ENCODE assay signal across 8 cellular contexts in the genomic region with DNA sequence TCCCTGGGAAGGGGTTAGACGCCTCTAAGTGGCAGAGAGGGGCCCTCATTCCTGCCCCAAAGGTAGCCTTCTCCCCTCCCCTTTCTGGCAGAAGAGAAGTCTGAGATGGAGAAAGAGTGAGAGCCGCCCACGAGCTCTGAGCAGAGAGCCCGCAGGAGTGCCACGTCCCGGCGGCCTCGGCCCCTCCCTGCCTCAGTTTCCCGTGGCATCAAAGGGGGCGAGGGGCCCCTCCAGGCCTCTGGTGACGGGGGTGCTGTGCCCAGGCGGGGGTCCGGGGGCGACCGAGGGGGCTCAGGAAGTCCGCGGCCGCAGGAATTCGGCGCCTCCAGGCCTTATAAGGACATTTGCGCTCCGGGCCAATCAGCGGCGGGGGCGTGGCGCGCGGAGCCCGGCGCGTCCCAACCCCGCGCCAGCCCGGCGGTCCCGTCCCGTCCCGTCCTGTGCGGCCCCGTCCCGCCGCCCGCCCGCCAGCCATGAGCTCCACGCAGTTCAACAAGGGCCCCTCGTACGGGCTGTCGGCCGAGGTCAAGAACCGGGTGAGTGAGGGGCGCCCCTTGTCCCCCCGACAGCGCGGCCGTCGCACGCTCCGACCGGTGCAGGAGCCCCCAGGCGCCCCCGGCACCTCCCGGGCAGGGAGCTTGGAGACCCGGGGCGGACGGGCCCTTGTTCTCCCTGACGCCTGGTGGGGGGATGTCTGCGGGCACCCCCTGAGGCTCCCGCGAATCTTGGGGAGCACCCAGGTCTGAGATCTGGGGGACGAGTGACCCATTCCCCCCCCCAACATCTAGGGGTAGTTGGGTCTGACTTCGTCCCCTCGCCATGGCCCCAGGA. TPM values are rescaled to one million over a fixed set of nuclear protein-coding genes. Genes with fewer than 3 reads are reported as not detected.
DNase-seq lines count a peak whose midpoint lies in the region; ATAC-seq lines count a peak whose summit lies in the region.

A gene (plus strand): TSS at position 420 of the 831 bp plus-strand sequence. CDS start 54 bp downstream, at position 474.

- peak; percentile 48 for DNase-seq in DMS114 treated with DMSO at 0.1 percent for 48 hours (lab: John Stamatoyannopoulos, UW; ENCODE audit: unreplicated experiment)
- peak; percentile 70 for DNase-seq in H4 (ENCODE audit: low spot score)
- DNase-seq in NCI-H2196 treated with DMSO at 0.1 percent for 48 hours (lab: John Stamatoyannopoulos, UW; ENCODE audit: unreplicated experiment): peak; percentile 23
- peak; percentile 78 for DNase-seq in activated CD4-positive, alpha-beta memory T cell treated with anti-CD3 and anti-CD28 coated beads, Interleukin-2, amount 10 ng/mL, durations not matched to agents 7 days and 5 days
- peak; percentile 48 for DNase-seq in effector CD8-positive, alpha-beta T cell (lab: John Stamatoyannopoulos, UW)
- DNase-seq in lung microvascular endothelial cell (ENCODE audit: low read depth in 2 of 2): peak; percentile 79 to 88
- DNase-seq in stimulated activated naive B cell treated with anti-CD40 and anti-IgM and Interleukin-4, amounts not matched to agents 10 μg/mL and 1 μg/mL and 100 μg/mL, for 72 hours: peak; percentile 66
- no peak for DNase-seq in DMS153 (lab: John Stamatoyannopoulos, UW)

- no peaks in the 10 kb centered on the region for H3K27me3 Mint-ChIP-seq in activated CD4-positive, alpha-beta memory T cell treated with anti-CD3 and anti-CD28 coated beads, Interleukin-2, amount 10 ng/mL, durations not matched to agents 7 days and 5 days
- H3K27me3 Mint-ChIP-seq in stimulated activated naive B cell treated with anti-CD40 and anti-IgM and Interleukin-4, amounts not matched to agents 10 μg/mL and 1 μg/mL and 100 μg/mL, for 72 hours: peaks cover 0 to 3% of the 10 kb centered on the region in 2 donors

- H3K27ac Mint-ChIP-seq in activated CD4-positive, alpha-beta memory T cell treated with anti-CD3 and anti-CD28 coated beads, Interleukin-2, amount 10 ng/mL, durations not matched to agents 7 days and 5 days: peak within 1 kb of the TSS; percentile 95
- H3K27ac Mint-ChIP-seq in stimulated activated naive B cell treated with anti-CD40 and anti-IgM and Interleukin-4, amounts not matched to agents 10 μg/mL and 1 μg/mL and 100 μg/mL, for 72 hours: peak within 1 kb of the TSS; percentile 98

- peak within 1 kb of the TSS; percentile 97 for H3K4me3 Mint-ChIP-seq in activated CD4-positive, alpha-beta memory T cell treated with anti-CD3 and anti-CD28 coated beads, Interleukin-2, amount 10 ng/mL, durations not matched to agents 7 days and 5 days
- peak within 1 kb of the TSS; percentile 96 to 97 for H3K4me3 Mint-ChIP-seq in stimulated activated naive B cell treated with anti-CD40 and anti-IgM and Interleukin-4, amounts not matched to agents 10 μg/mL and 1 μg/mL and 100 μg/mL, for 72 hours

- ATAC-seq in stimulated activated naive B cell treated with anti-CD40 and anti-IgM and Interleukin-4, amounts not matched to agents 10 μg/mL and 1 μg/mL and 100 μg/mL, for 72 hours (replicated peaks): peak; percentile 65 to 72

- no peaks in the 10 kb centered on the region for H3K9me3 Mint-ChIP-seq in activated CD4-positive, alpha-beta memory T cell treated with anti-CD3 and anti-CD28 coated beads, Interleukin-2, amount 10 ng/mL, durations not matched to agents 7 days and 5 days
- H3K9me3 Mint-ChIP-seq in stimulated activated naive B cell treated with anti-CD40 and anti-IgM and Interleukin-4, amounts not matched to agents 10 μg/mL and 1 μg/mL and 100 μg/mL, for 72 hours: no peaks in the 10 kb centered on the region

- POLR2A ChIA-PET in activated CD4-positive, alpha-beta memory T cell treated with anti-CD3 and anti-CD28 coated beads, Interleukin-2, amount 10 ng/mL, durations not matched to agents 7 days and 5 days (lab: Charles Lee): interaction anchor here (0.9 to 8.8 kb wide), 11 partner anchors 12 to 243 kb away, joined by 3 to 134 read pairs (median 22); a partner anchor contains a TSS

- CTCF ChIA-PET in activated CD4-positive, alpha-beta memory T cell treated with anti-CD3 and anti-CD28 coated beads, Interleukin-2, amount 10 ng/mL, durations not matched to agents 7 days and 5 days (lab: Charles Lee): interaction anchor here (0.7 to 5.1 kb wide), 5 partner anchors 12 to 218 kb away, joined by 3 to 34 read pairs (median 5); a partner anchor contains a TSS

- peaks cover 34% of the 10 kb centered on the region for H3K36me3 Mint-ChIP-seq in activated CD4-positive, alpha-beta memory T cell treated with anti-CD3 and anti-CD28 coated beads, Interleukin-2, amount 10 ng/mL, durations not matched to agents 7 days and 5 days (ENCODE audit: low read depth)
- H3K36me3 Mint-ChIP-seq in stimulated activated naive B cell treated with anti-CD40 and anti-IgM and Interleukin-4, amounts not matched to agents 10 μg/mL and 1 μg/mL and 100 μg/mL, for 72 hours: peaks cover 14 to 26% of the 10 kb centered on the region in 2 donors

- H3K4me1 Mint-ChIP-seq in activated CD4-positive, alpha-beta memory T cell treated with anti-CD3 and anti-CD28 coated beads, Interleukin-2, amount 10 ng/mL, durations not matched to agents 7 days and 5 days: peaks cover 33% of the 10 kb centered on the region
- H3K4me1 Mint-ChIP-seq in stimulated activated naive B cell treated with anti-CD40 and anti-IgM and Interleukin-4, amounts not matched to agents 10 μg/mL and 1 μg/mL and 100 μg/mL, for 72 hours: peaks cover 21 to 29% of the 10 kb centered on the region in 2 donors

RNA-seq across cellular contexts. Expression of the gene that starts here (rescaled TPM):
- total RNA-seq in H4 (2014; rRNA removed; shearing (Covaris generic)): 111 and 123 TPM in 2 replicates
- total RNA-seq in activated CD4-positive, alpha-beta memory T cell treated with anti-CD3 and anti-CD28 coated beads, Interleukin-2, amount 10 ng/mL, durations not matched to agents 7 days and 5 days: 100 to 1,000 TPM; 513 to 519 TPM
- 59.1 and 83.9 TPM in 2 replicates for total RNA-seq in lung microvascular endothelial cell
